8 cellular contexts compared by ENCODE assay signal in the genomic region with DNA sequence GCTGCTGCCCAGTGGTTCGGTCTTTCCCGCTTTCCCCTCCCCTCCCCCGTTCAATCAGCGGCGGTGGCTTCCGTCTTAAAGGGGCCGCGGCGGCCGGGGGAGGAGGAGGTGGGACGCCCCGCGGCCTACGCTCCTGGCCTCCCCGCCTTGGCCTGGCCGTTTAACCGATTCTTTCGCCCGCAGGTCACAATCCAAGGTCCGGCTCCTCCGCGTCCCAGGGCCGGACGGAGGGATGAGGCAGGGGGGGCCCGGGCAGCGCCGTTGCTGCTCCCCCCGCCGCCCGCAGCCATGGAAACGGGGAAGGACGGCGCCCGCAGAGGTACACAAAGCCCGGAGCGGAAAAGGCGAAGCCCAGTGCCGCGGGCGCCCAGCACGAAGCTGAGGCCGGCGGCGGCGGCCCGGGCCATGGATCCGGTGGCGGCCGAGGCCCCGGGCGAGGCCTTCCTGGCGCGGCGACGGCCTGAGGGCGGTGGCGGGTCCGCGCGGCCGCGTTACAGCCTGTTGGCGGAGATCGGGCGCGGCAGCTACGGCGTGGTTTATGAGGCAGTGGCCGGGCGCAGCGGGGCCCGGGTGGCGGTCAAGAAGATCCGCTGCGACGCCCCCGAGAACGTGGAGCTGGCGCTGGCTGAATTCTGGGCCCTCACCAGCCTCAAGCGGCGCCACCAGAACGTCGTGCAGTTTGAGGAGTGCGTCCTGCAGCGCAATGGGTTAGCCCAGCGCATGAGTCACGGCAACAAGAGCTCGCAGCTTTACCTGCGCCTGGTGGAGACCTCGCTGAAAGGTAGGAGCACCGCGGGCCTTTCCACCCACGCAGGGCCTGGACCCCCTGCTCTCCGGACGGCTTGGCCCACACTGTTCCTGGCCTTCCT. TPM values are rescaled to one million over a fixed set of nuclear protein-coding genes. Genes with fewer than 3 reads are reported as not detected.
A peak's percentile ranks its signal among the peaks of the same experiment; 100 is the strongest.
DNase-seq lines count a peak whose midpoint lies in the region; ATAC-seq and TF ChIP-seq lines count a peak whose summit lies in the region.

No MANE protein-coding gene starts in this region.

- ATAC-seq in GM23338 (peak; percentile 64), omental fat pad (ENCODE audit: low FRiP score) (peak; percentile 86)

- H3K4me1 Mint-ChIP-seq in GM23338 = peaks cover 36% of the 10 kb centered on the region
- H3K4me1 Mint-ChIP-seq in activated naive CD4-positive, alpha-beta T cell treated with anti-CD3 and anti-CD28 coated beads for 36 hours (ENCODE audit: low read depth) = peaks cover 40% of the 10 kb centered on the region

- peak overlapping the region; percentile 90 for H3K4me2 ChIP-seq in GM23338

- no peaks in the 10 kb centered on the region for H3K9me3 Mint-ChIP-seq in GM23338
- H3K9me3 Mint-ChIP-seq in activated naive CD4-positive, alpha-beta T cell treated with anti-CD3 and anti-CD28 coated beads for 36 hours = no peaks in the 10 kb centered on the region

- H3K4me3 ChIP-seq in GM23338 = peak overlapping the region; percentile 81

- peak overlapping the region; percentile 93 for H3K9ac ChIP-seq in ES-I3 (ENCODE audit: low read depth, low read length)

- H2AFZ ChIP-seq in GM23338 = peak overlapping the region; percentile 88

- H3K27ac ChIP-seq in GM23338 (ENCODE audit: low read depth) (peak overlapping the region; percentile 98), temporal lobe (ENCODE audit: low read depth, low read length) (peak overlapping the region; percentile 99)

- DNase-seq in GM23338 (ENCODE audit: low spot score) = peak; percentile 94
- DNase-seq in LHCN-M2 (ENCODE audit: low read depth) = peak; percentile 84
- DNase-seq in SIG-M5 treated with dmso at 0.1 percent for 504 hours (lab: John Stamatoyannopoulos, UW; ENCODE audit: unreplicated experiment) = peak; percentile 89
- DNase-seq in activated naive CD4-positive, alpha-beta T cell treated with anti-CD3 and anti-CD28 coated beads for 36 hours = peak; percentile 88
- peak; percentile 92 for DNase-seq in germinal center (ENCODE audit: low spot score)
- DNase-seq in omental fat pad (ENCODE audit: low spot score) = peak; percentile 47

- H3K79me2 ChIP-seq in GM23338 (replicated peaks; ENCODE audit: insufficient read depth) = peaks cover 47% of the 10 kb centered on the region

- peaks cover 38% of the 10 kb centered on the region for H4K20me1 ChIP-seq in GM23338 (replicated peaks; ENCODE audit: insufficient read depth)

- H3K9me3 ChIP-seq in ES-I3 (ENCODE audit: control insufficient read depth, insufficient read depth, low read length) = no peaks in the 10 kb centered on the region

- H3K36me3 ChIP-seq in ES-I3 (ENCODE audit: insufficient read depth, low read length) (peaks cover 3% of the 10 kb centered on the region), GM23338 (ENCODE audit: insufficient read depth) (peaks cover 20% of the 10 kb centered on the region; the same call in 1 of the 2 replicates)

- peak overlapping the region; percentile 100 for H3K27ac Mint-ChIP-seq in GM23338
- peak overlapping the region; percentile 100 for H3K27ac Mint-ChIP-seq in activated naive CD4-positive, alpha-beta T cell treated with anti-CD3 and anti-CD28 coated beads for 36 hours

- TF ChIP-seq CTCF in GM23338 (conservative IDR thresholded peaks at IDR 0.05; ENCODE audit: low read depth in 2 of 2) (no peak), omental fat pad (IDR thresholded peaks at IDR 0.05) (no peak)

- no peaks in the 10 kb centered on the region for H3K9me2 ChIP-seq in GM23338 (ENCODE audit: insufficient read depth)

- H3K27me3 Mint-ChIP-seq in GM23338 (ENCODE audit: insufficient read depth, low read depth, poor library complexity) = peaks cover 6% of the 10 kb centered on the region
- H3K27me3 Mint-ChIP-seq in activated naive CD4-positive, alpha-beta T cell treated with anti-CD3 and anti-CD28 coated beads for 36 hours (ENCODE audit: low read depth) = no peaks in the 10 kb centered on the region

- CTCF ChIA-PET in activated naive CD4-positive, alpha-beta T cell treated with anti-CD3 and anti-CD28 coated beads for 36 hours (lab: Charles Lee) = interaction anchor here (0.7 to 3.2 kb wide), 6 partner anchors 10 to 419 kb away, joined by 3 to 14 read pairs (median 4); no protein-coding TSS in a partner anchor

- peaks cover 32% of the 10 kb centered on the region for H3K36me3 Mint-ChIP-seq in GM23338 (ENCODE audit: low read depth)
- peaks cover 28% of the 10 kb centered on the region for H3K36me3 Mint-ChIP-seq in activated naive CD4-positive, alpha-beta T cell treated with anti-CD3 and anti-CD28 coated beads for 36 hours (ENCODE audit: low read depth)

- H3K4me1 ChIP-seq in ES-I3 (ENCODE audit: insufficient read depth, low read length) = peaks cover 17% of the 10 kb centered on the region; the same call in 1 of the 2 replicates
- peaks cover 33% of the 10 kb centered on the region for H3K4me1 ChIP-seq in GM23338 (ENCODE audit: insufficient read depth)

- H3K27me3 ChIP-seq in GM23338 (ENCODE audit: insufficient read depth) = no peaks in the 10 kb centered on the region

- H3F3A ChIP-seq in GM23338 (replicated peaks; ENCODE audit: low read depth) = no peaks in the 10 kb centered on the region

- peak overlapping the region; percentile 90 for H3K4me3 Mint-ChIP-seq in GM23338
- H3K4me3 Mint-ChIP-seq in activated naive CD4-positive, alpha-beta T cell treated with anti-CD3 and anti-CD28 coated beads for 36 hours = peak overlapping the region; percentile 91

- intact Hi-C loops in activated naive CD4-positive, alpha-beta T cell treated with anti-CD3 and anti-CD28 coated beads for 36 hours (cut with micrococcal nuclease) = loop anchor here (1.0 to 10.0 kb wide), 13 partner anchors 16 to 1561 kb away; a partner anchor contains a TSS

TF ChIP-seq in GM23338, 12 proteins besides CTCF, POLR2A, EP300 and RAD21 (continues in another document):
- TF ChIP-seq, protein P1, sequence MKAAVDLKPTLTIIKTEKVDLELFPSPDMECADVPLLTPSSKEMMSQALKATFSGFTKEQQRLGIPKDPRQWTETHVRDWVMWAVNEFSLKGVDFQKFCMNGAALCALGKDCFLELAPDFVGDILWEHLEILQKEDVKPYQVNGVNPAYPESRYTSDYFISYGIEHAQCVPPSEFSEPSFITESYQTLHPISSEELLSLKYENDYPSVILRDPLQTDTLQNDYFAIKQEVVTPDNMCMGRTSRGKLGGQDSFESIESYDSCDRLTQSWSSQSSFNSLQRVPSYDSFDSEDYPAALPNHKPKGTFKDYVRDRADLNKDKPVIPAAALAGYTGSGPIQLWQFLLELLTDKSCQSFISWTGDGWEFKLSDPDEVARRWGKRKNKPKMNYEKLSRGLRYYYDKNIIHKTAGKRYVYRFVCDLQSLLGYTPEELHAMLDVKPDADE (IDR thresholded peaks at IDR 0.05) = no peak
- TF ChIP-seq POLR2AphosphoS5 (IDR thresholded peaks at IDR 0.05; ENCODE audit: low read depth) (peak; percentile 59; the same call in 1 of the 2 replicates), ZNF114 (CRISPR knock-in tag; IDR thresholded peaks at IDR 0.05) (no peak), CREB1 (CRISPR knock-in tag; IDR thresholded peaks at IDR 0.05; ENCODE audit: low read depth) (0 out of 2 replicates have a peak, but pooled peaks have one; percentile 0)

RNA-seq across cellular contexts. Expression of a gene that starts 1.2 kb away (rescaled TPM):
- total RNA-seq in GM23338 (2014; rRNA removed; shearing (Covaris generic)) = 51.4 and 59.7 TPM in 2 replicates
- 14.2 and 15.9 TPM in 2 replicates for polyA plus RNA-seq in GM23338 (2016; fragmentation: Nextera tagmentation; extraction: Ambion mirVana)
- total RNA-seq in LHCN-M2 (2014; rRNA removed) (16.4 and 16.6 TPM in 2 replicates), omental fat pad (10 to 100 TPM; 21.6 to 30.0 (median 24.7) TPM), temporal lobe (9.8 TPM)
- 5.3 TPM for polyA plus RNA-seq in LHCN-M2 (2012)
- 10 to 100 TPM; 20.5 to 20.9 TPM for total RNA-seq in activated naive CD4-positive, alpha-beta T cell treated with anti-CD3 and anti-CD28 coated beads for 36 hours

Comparison
In these comparisons a context has a peak if more than half of its experiments do, and no peak if none do; other contexts are left out.
1. Peak in every context shown above with its lines: DNase-seq, ATAC-seq, H3K4me3 ChIP-seq and H3K27ac ChIP-seq.